In the genomic region with DNA sequence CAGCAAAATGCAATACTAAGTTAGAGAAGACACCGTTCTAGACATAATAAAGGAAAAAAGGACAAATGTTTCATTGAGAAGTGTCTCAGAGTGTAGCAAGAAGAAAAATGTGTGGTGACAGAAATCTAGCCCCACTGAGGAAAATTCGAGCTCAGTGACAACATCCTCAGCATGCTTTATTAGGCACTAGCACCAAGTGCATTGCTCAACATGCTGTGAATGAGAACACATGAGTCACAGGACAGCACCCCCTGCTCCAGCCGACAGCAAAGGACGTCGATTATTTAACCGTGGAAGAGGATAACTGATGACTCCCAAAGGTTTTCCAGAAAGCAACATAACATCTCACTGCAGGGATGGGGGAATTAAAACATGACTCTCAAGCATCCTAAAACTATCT, we compare ENCODE assay signal across 8 cellular contexts.
DNase-seq lines count a peak whose midpoint lies in the region; ATAC-seq and TF ChIP-seq lines count a peak whose summit lies in the region.

No MANE protein-coding gene starts in this region.

- DNase-seq in AG08395 (ENCODE audit: low spot score), result peak; percentile 95
- peak; percentile 64 for DNase-seq in NCI-H226
- DNase-seq in esophagus muscularis mucosa (ENCODE audit: extremely low spot score), result peak; percentile 93
- DNase-seq in occipital lobe (lab: John Stamatoyannopoulos, UW), result peak; percentile 51
- DNase-seq in NCI-H2107 treated with DMSO at 0.1 percent for 48 hours (lab: John Stamatoyannopoulos, UW; ENCODE audit: unreplicated experiment), result no peak
- DNase-seq in effector memory CD8-positive, alpha-beta T cell, result no peak
- no peak for DNase-seq in NCI-H82 (lab: John Stamatoyannopoulos, UW)

- H3K4me3 ChIP-seq in esophagus muscularis mucosa, result no peak overlapping the region

- H3K36me3 Mint-ChIP-seq in effector memory CD8-positive, alpha-beta T cell (ENCODE audit: insufficient read depth), result no peaks in the 10 kb centered on the region

- no peak overlapping the region for H3K27ac Mint-ChIP-seq in effector memory CD8-positive, alpha-beta T cell

- peak overlapping the region; percentile 59 to 79 (median 73) for H3K27ac ChIP-seq in esophagus muscularis mucosa (replicated peaks in 1 of 4)

- intact Hi-C loops in esophagus muscularis mucosa (cut with DNase I), result no loop called here

- no peak for TF ChIP-seq EP300 in esophagus muscularis mucosa (IDR thresholded peaks at IDR 0.05)

- peaks cover 0 to 6% of the 10 kb centered on the region in 2 donors for H3K27me3 Mint-ChIP-seq in effector memory CD8-positive, alpha-beta T cell

- H3K9me3 Mint-ChIP-seq in effector memory CD8-positive, alpha-beta T cell, result no peaks in the 10 kb centered on the region

- H3K4me1 ChIP-seq in esophagus muscularis mucosa, result peaks cover 45 to 78% (median 74%) of the 10 kb centered on the region in 4 donors

- no peak for TF ChIP-seq POLR2A in esophagus muscularis mucosa (IDR thresholded peaks at IDR 0.05; ENCODE audit: low read depth)

- TF ChIP-seq CTCF in esophagus muscularis mucosa (IDR thresholded peaks at IDR 0.05), result no peak

- no peak overlapping the region for H3K4me3 Mint-ChIP-seq in effector memory CD8-positive, alpha-beta T cell

- no peaks in the 10 kb centered on the region for H3K9me3 ChIP-seq in esophagus muscularis mucosa

- H3K36me3 ChIP-seq in esophagus muscularis mucosa, result no peaks in the 10 kb centered on the region

- ATAC-seq in effector memory CD8-positive, alpha-beta T cell (replicated peaks), result no peak
- no peak for ATAC-seq in HG03097 (IDR thresholded peaks at IDR 0.05; ENCODE audit: low FRiP score, unreplicated experiment)

- H3K4me1 Mint-ChIP-seq in effector memory CD8-positive, alpha-beta T cell (ENCODE audit: low read depth in 2 of 2), result peaks cover 0 to 2% of the 10 kb centered on the region in 2 donors

- H3K27me3 ChIP-seq in esophagus muscularis mucosa, result no peaks in the 10 kb centered on the region

- WGBS in esophagus muscularis mucosa, result 51% methylated on average over 6 of the region's 6 CpGs

Comparison
In these comparisons a context has a peak if more than half of its experiments do, and no peak if none do; other contexts are left out.
1. DNase-seq: peak in AG08395 (single experiment), NCI-H226 (single experiment), esophagus muscularis mucosa (single experiment) and occipital lobe (single experiment); none in NCI-H2107 treated with DMSO at 0.1 percent for 48 hours (single experiment), effector memory CD8-positive, alpha-beta T cell (0 of 3) and NCI-H82 (single experiment).